In the genomic region with DNA sequence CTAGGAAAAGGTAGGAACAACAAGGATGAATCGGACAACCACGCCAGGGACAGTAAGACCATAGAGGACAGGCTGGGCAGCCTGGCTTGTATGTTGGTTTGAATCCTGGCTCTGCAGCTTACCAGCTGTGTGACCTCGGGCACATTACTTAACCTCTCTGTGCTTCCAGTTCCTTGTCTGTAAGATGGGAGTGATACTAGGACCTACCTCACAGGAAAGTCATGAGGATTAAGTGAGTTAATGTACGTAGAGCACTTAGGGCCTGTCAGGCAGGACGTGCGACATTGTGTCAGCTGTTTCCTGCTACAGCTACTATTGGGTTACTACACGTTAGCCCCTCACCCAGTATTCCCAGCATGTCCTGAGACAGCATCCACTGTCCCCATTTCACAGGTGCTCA, we compare ENCODE assay signal across 22 cellular contexts. TPM values are rescaled to one million over a fixed set of nuclear protein-coding genes. Genes with fewer than 3 reads are reported as not detected.
A peak's percentile ranks its signal among the peaks of the same experiment; 100 is the strongest.
DNase-seq lines count a peak whose midpoint lies in the region; ATAC-seq, FAIRE-seq and TF ChIP-seq lines count a peak whose summit lies in the region.
"Had no signal": no experiment of that assay in that cellular context is flagged by ENCODE, and none has a peak within 500 bp of the region (broad histone marks: within the 10 kb centered on the region; RNA-seq: fewer than 3 reads in every experiment).

No MANE protein-coding gene starts in this region.

- H3K4me1 Mint-ChIP-seq in CD14-positive monocyte, result peaks cover 35% of the 10 kb centered on the region
- H3K4me1 Mint-ChIP-seq in activated naive CD4-positive, alpha-beta T cell treated with anti-CD3 and anti-CD28 coated beads, Interleukin-2, amount 10 ng/mL, durations not matched to agents 7 days and 5 days, result no peaks in the 10 kb centered on the region

- CTCF ChIA-PET in RWPE1 (lab: Yijun Ruan, JAX), result interaction anchor here (0.5 to 2.0 kb wide), 6 partner anchors 21 to 930 kb away, joined by 3 to 7 read pairs (median 4); no protein-coding TSS in a partner anchor
- CTCF ChIA-PET in activated naive CD4-positive, alpha-beta T cell treated with anti-CD3 and anti-CD28 coated beads, Interleukin-2, amount 10 ng/mL, durations not matched to agents 7 days and 5 days (lab: Charles Lee), result no interaction called here

- no peak for FAIRE-seq in RCC 7860 (lab: Jason Lieb, UNC)
- FAIRE-seq: GM12878 had no signal

- H3K4me3 ChIP-seq in esophagus squamous epithelium (no peak overlapping the region), skeletal muscle tissue (ENCODE audit: low read length in 3 of 3) (no peak overlapping the region)
- H3K4me3 ChIP-seq: GM12878 had no signal

- TF ChIP-seq CTCF in CD14-positive monocyte (IDR thresholded peaks at IDR 0.05), result no peak
- TF ChIP-seq CTCF in RWPE1 (conservative IDR thresholded peaks at IDR 0.05; ENCODE audit: low read depth), result no peak
- TF ChIP-seq CTCF in esophagus squamous epithelium (IDR thresholded peaks at IDR 0.05), result no peak

- peak overlapping the region in 1 of 3 donors; percentile 28 for H3K9ac ChIP-seq in skeletal muscle tissue (ENCODE audit: low read depth in 1 of 3, low read length in 3 of 3)
- H3K9ac ChIP-seq: SK-N-SH had no signal

- peak overlapping the region; percentile 66 for H3K27ac ChIP-seq in RWPE1
- H3K27ac ChIP-seq in esophagus squamous epithelium, result peak overlapping the region; percentile 67 to 76 (median 70)
- peak overlapping the region; percentile 74 for H3K27ac ChIP-seq in skeletal muscle tissue (ENCODE audit: low read depth, low read length)

- peaks cover 29 to 88% (median 73%) of the 10 kb centered on the region in 3 donors for H3K4me1 ChIP-seq in esophagus squamous epithelium
- peaks cover 59 to 85% (median 74%) of the 10 kb centered on the region in 3 donors for H3K4me1 ChIP-seq in skeletal muscle tissue (ENCODE audit: control insufficient read depth in 3 of 3, insufficient read depth in 3 of 3, low read length in 3 of 3)

- no peak for ATAC-seq in GM21717 (IDR thresholded peaks at IDR 0.05; ENCODE audit: unreplicated experiment)
- ATAC-seq: GM12878 had no signal

- no peak overlapping the region for H3K4me3 Mint-ChIP-seq in CD14-positive monocyte
- H3K4me3 Mint-ChIP-seq in activated naive CD4-positive, alpha-beta T cell treated with anti-CD3 and anti-CD28 coated beads, Interleukin-2, amount 10 ng/mL, durations not matched to agents 7 days and 5 days, result no peak overlapping the region
- H3K4me3 Mint-ChIP-seq: activated naive CD8-positive, alpha-beta T cell treated with anti-CD3 and anti-CD28 coated beads, Interleukin-2, amount 10 ng/mL, durations not matched to agents 7 days and 5 days; endodermal cell; nephron; stimulated activated naive CD8-positive, alpha-beta T cell treated with anti-CD3 and anti-CD28 coated beads, Interleukin-15, Interleukin-2, amounts not matched to agents 100 ng/mL and 50 ng/mL, for 24 hours had no signal

- intact Hi-C loops in CD14-positive monocyte (cut with micrococcal nuclease) (loop anchor here in 1 of 2 donors (5.0 kb wide), 1 partner anchor 43 kb away; a partner anchor contains a TSS), esophagus squamous epithelium (cut with DNase I) (no loop called here)

- no peak for DNase-seq in CD14-positive monocyte (ENCODE audit: low spot score)
- DNase-seq in RWPE1 (ENCODE audit: low spot score), result no peak
- DNase-seq in esophagus squamous epithelium (lab: John Stamatoyannopoulos, UW), result no peak
- DNase-seq in activated naive CD4-positive, alpha-beta T cell treated with anti-CD3 and anti-CD28 coated beads, Interleukin-2, amount 10 ng/mL, durations not matched to agents 7 days and 5 days, result no peak
- no peak for DNase-seq in RCC 7860 (ENCODE audit: low spot score)
- no peak for DNase-seq in stimulated activated naive CD4-positive, alpha-beta T cell (lab: John Stamatoyannopoulos, UW)
- DNase-seq: activated CD4-positive, alpha-beta T cell treated with anti-CD3 and anti-CD28 coated beads for 4 hours; activated naive CD8-positive, alpha-beta T cell treated with anti-CD3 and anti-CD28 coated beads, Interleukin-2, amount 10 ng/mL, durations not matched to agents 7 days and 5 days; central memory CD4-positive, alpha-beta T cell; endodermal cell; NCI-H187 treated with DMSO at 0.1 percent for 48 hours; SK-N-SH; stimulated activated CD4-positive, alpha-beta T cell treated with anti-CD3 and anti-CD28 coated beads, Interleukin-15, amount 100 ng/mL, for 24 hours had no signal

- peaks cover 90 to 91% of the 10 kb centered on the region in 2 donors for H3K36me3 Mint-ChIP-seq in CD14-positive monocyte
- peaks cover 50% of the 10 kb centered on the region for H3K36me3 Mint-ChIP-seq in activated naive CD4-positive, alpha-beta T cell treated with anti-CD3 and anti-CD28 coated beads, Interleukin-2, amount 10 ng/mL, durations not matched to agents 7 days and 5 days

- H3K27me3 Mint-ChIP-seq in CD14-positive monocyte (ENCODE audit: low read depth in 3 of 3), result peaks cover 0 to 2% (median 0%) of the 10 kb centered on the region in 3 donors
- no peaks in the 10 kb centered on the region for H3K27me3 Mint-ChIP-seq in activated naive CD4-positive, alpha-beta T cell treated with anti-CD3 and anti-CD28 coated beads, Interleukin-2, amount 10 ng/mL, durations not matched to agents 7 days and 5 days
- H3K27me3 Mint-ChIP-seq: activated naive CD8-positive, alpha-beta T cell treated with anti-CD3 and anti-CD28 coated beads, Interleukin-2, amount 10 ng/mL, durations not matched to agents 7 days and 5 days; stimulated activated naive CD8-positive, alpha-beta T cell treated with anti-CD3 and anti-CD28 coated beads, Interleukin-15, Interleukin-2, amounts not matched to agents 100 ng/mL and 50 ng/mL, for 24 hours had no signal

- peaks cover 0 to 3% (median 0%) of the 10 kb centered on the region in 7 donors for H3K9me3 Mint-ChIP-seq in CD14-positive monocyte
- H3K9me3 Mint-ChIP-seq in activated naive CD4-positive, alpha-beta T cell treated with anti-CD3 and anti-CD28 coated beads, Interleukin-2, amount 10 ng/mL, durations not matched to agents 7 days and 5 days, result no peaks in the 10 kb centered on the region
- H3K9me3 Mint-ChIP-seq: activated naive CD8-positive, alpha-beta T cell treated with anti-CD3 and anti-CD28 coated beads, Interleukin-2, amount 10 ng/mL, durations not matched to agents 7 days and 5 days; endodermal cell; nephron; stimulated activated naive CD8-positive, alpha-beta T cell treated with anti-CD3 and anti-CD28 coated beads, Interleukin-15, Interleukin-2, amounts not matched to agents 100 ng/mL and 50 ng/mL, for 24 hours had no signal

- no peaks in the 10 kb centered on the region for H3K9me3 ChIP-seq in esophagus squamous epithelium
- H3K9me3 ChIP-seq in skeletal muscle tissue (ENCODE audit: control insufficient read depth in 3 of 3, low read length in 3 of 3), result no peaks in the 10 kb centered on the region
- H3K9me3 ChIP-seq: SK-N-SH had no signal

- no peak for TF ChIP-seq POLR2A in esophagus squamous epithelium (IDR thresholded peaks at IDR 0.05)

- H3K36me3 ChIP-seq in esophagus squamous epithelium (peaks cover 16 to 99% (median 23%) of the 10 kb centered on the region in 3 donors), skeletal muscle tissue (ENCODE audit: control insufficient read depth in 3 of 3, insufficient read depth in 3 of 3, low read length in 3 of 3) (peaks cover 62 to 72% (median 71%) of the 10 kb centered on the region in 3 donors)

- peak overlapping the region; percentile 15 to 98 (median 97) for H3K27ac Mint-ChIP-seq in CD14-positive monocyte
- no peak overlapping the region for H3K27ac Mint-ChIP-seq in activated naive CD4-positive, alpha-beta T cell treated with anti-CD3 and anti-CD28 coated beads, Interleukin-2, amount 10 ng/mL, durations not matched to agents 7 days and 5 days
- H3K27ac Mint-ChIP-seq: activated naive CD8-positive, alpha-beta T cell treated with anti-CD3 and anti-CD28 coated beads, Interleukin-2, amount 10 ng/mL, durations not matched to agents 7 days and 5 days; endodermal cell; nephron had no signal

- POLR2A ChIA-PET in RWPE1 (lab: Yijun Ruan, JAX; ENCODE audit: low non-redundant PET), result interaction anchor here (0.6 to 1.0 kb wide), 2 partner anchors 39 to 48 kb away, joined by 3 to 4 read pairs; no protein-coding TSS in a partner anchor

- 69 to 80% methylated on average over 4 to 6 of the region's 7 CpGs for WGBS in esophagus squamous epithelium, 2 donors

- H3K27me3 ChIP-seq in esophagus squamous epithelium (no peaks in the 10 kb centered on the region), skeletal muscle tissue (ENCODE audit: control insufficient read depth in 3 of 3, insufficient read depth in 3 of 3, low read length in 3 of 3) (no peaks in the 10 kb centered on the region)

RNA-seq across cellular contexts. Expression of a gene that starts 32.1 kb away (rescaled TPM):
- not detected for polyA plus RNA-seq in CD14-positive monocyte
- 10 to 100 TPM in 1 of 4 donors, 1 to 10 TPM in 3; 2.7 to 22.1 (median 3.0) TPM for total RNA-seq in esophagus squamous epithelium
- 36.5 TPM for total RNA-seq in skeletal muscle tissue
- total RNA-seq: activated naive CD8-positive, alpha-beta T cell treated with anti-CD3 and anti-CD28 coated beads, Interleukin-2, amount 10 ng/mL, durations not matched to agents 7 days and 5 days; GM12878; H4; HT1080; M059J; NCI-H460 had no signal
- polyA plus RNA-seq: GM12878 had no signal

RNA-seq across cellular contexts. Expression of a gene that starts 40.7 kb away (rescaled TPM):
- 100 to 1,000 TPM; 134 to 174 TPM for polyA plus RNA-seq in CD14-positive monocyte
- total RNA-seq in esophagus squamous epithelium (100 to 1,000 TPM; 131 to 243 (median 163) TPM), skeletal muscle tissue (29.7 TPM)
